Comparison of ENCODE assay signal across 1 cellular context in the genomic region with DNA sequence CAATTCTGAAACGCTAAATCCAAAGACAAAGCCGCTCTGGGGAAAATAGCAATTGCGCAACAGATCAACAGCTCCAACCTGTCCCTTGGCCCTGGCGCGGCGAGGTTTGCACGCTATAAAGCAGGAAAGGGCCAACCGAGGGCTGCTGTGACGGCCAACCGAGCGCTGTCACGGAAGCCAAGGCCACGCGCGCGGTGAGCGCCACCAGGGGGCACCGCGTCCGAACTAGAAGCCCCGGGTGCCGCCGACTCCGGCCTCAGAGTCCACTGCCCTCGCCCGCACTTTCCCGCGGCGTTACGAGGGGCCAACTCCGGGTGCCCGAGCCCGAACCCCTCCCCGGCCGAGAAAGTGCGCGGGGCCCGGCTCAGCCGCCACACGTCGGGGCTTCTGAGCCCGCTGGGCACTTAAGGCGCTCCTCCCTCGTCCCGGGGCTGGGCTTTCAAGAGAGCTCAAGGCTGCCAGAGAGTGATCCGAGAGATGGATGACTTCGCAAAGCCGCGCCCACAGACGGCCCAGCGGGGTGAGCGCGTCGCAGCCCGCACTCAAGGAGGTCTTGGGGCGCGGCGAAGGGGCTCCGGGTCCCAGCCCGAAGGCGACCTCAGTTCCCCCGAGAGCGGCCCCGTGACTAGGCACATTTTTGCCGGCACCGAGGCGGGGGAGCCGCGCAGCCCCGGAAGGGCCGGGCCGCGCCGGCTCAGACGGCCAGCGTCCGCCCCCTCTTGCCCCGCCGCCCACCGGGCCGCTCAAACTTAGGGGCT.
TF ChIP-seq lines count a peak whose summit lies in the region.

No MANE protein-coding gene starts in this region.

TF ChIP-seq in HepG2, 621 proteins besides CTCF, POLR2A, EP300 and RAD21 (continued from another document and continues in another):
- TF ChIP-seq, protein P1, sequence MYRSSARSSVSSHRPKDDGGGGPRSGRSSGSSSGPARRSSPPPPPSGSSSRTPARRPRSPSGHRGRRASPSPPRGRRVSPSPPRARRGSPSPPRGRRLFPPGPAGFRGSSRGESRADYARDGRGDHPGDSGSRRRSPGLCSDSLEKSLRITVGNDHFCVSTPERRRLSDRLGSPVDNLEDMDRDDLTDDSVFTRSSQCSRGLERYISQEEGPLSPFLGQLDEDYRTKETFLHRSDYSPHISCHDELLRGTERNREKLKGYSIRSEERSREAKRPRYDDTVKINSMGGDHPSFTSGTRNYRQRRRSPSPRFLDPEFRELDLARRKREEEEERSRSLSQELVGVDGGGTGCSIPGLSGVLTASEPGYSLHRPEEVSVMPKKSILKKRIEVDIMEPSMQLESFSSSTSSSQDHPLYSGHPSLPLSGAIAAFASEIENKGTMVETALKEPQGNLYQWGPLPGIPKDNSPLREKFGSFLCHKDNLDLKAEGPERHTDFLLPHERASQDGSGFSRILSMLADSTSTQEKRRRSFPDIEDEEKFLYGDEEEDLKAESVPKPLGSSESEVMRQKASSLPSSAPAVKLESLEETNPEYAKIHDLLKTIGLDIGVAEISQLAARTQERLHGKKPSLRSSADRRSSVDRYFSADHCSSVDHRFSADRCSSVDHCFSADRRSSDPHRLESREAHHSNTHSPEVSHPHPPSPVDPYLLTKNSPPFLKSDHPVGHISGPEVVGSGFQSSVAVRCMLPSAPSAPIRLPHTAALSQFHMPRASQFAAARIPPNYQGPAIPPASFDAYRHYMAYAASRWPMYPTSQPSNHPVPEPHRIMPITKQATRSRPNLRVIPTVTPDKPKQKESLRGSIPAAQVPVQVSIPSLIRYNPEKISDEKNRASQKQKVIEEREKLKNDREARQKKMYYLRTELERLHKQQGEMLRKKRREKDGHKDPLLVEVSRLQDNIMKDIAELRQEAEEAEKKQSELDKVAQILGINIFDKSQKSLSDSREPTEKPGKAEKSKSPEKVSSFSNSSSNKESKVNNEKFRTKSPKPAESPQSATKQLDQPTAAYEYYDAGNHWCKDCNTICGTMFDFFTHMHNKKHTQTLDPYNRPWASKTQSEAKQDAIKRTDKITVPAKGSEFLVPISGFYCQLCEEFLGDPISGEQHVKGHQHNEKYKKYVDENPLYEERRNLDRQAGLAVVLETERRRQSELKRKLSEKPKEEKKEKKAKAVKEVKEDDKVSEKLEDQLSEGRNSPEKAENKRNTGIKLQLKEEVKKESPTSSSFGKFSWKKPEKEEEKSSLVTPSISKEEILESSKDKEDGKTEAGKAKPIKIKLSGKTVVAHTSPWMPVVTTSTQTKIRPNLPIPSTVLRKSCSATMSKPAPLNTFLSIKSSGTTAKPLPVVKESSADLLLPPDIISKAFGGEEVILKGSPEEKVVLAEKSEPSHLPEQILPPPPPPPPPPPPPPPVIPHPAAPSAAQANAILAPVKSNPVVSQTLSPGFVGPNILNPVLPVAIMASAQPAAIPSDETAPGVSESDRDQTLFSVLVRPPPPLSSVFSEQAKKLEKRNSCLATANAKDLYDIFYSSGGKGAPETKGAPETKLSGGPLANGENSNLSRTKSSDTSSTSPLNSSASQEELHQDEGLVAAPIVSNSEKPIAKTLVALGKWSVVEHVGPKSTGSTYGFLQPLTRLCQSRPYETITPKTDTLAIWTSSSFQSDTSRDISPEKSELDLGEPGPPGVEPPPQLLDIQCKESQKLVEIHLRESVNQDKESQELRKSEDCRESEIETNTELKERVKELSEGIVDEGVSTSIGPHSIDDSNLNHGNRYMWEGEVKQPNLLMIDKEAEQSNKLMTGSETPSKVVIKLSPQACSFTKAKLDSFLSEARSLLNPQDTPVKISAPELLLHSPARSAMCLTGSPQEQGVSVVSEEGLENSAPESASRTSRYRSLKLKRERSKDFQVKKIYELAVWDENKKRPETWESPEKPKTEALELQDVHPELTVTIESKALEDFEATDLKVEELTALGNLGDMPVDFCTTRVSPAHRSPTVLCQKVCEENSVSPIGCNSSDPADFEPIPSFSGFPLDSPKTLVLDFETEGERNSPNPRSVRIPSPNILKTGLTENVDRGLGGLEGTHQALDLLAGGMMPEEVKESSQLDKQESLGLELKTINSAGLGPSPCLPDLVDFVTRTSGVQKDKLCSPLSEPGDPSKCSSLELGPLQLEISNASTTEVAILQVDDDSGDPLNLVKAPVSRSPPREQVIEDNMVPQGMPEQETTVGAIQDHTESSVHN (CRISPR knock-in tag; IDR thresholded peaks at IDR 0.05) = peak; percentile 85; the same call in 1 of the 2 replicates
- peak; percentile 90; the same call in 1 of the 2 replicates for TF ChIP-seq ZNF296 (CRISPR knock-in tag; conservative IDR thresholded peaks at IDR 0.05)
- TF ChIP-seq ZNF616 (CRISPR knock-in tag; IDR thresholded peaks at IDR 0.05; ENCODE audit: low read depth) = peak; percentile 85
- TF ChIP-seq ZSCAN9 (CRISPR knock-in tag; IDR thresholded peaks at IDR 0.05; ENCODE audit: borderline replicate concordance) = peak; percentile 50; the same call in 1 of the 2 replicates
- TF ChIP-seq U2AF1 (optimal IDR thresholded peaks at IDR 0.05; ENCODE audit: low read depth, low read length) = peak; percentile 99
- TF ChIP-seq CCAR2 (optimal IDR thresholded peaks at IDR 0.05; ENCODE audit: low read depth, low read length) = no peak
- no peak for TF ChIP-seq SCMH1 (CRISPR knock-in tag; IDR thresholded peaks at IDR 0.05; ENCODE audit: borderline replicate concordance)
- TF ChIP-seq, protein P2, sequence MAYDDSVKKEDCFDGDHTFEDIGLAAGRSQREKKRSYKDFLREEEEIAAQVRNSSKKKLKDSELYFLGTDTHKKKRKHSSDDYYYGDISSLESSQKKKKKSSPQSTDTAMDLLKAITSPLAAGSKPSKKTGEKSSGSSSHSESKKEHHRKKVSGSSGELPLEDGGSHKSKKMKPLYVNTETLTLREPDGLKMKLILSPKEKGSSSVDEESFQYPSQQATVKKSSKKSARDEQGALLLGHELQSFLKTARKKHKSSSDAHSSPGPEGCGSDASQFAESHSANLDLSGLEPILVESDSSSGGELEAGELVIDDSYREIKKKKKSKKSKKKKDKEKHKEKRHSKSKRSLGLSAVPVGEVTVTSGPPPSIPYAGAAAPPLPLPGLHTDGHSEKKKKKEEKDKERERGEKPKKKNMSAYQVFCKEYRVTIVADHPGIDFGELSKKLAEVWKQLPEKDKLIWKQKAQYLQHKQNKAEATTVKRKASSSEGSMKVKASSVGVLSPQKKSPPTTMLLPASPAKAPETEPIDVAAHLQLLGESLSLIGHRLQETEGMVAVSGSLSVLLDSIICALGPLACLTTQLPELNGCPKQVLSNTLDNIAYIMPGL (CRISPR knock-in tag; IDR thresholded peaks at IDR 0.05; ENCODE audit: borderline replicate concordance in 1 of 2, low read depth in 1 of 2) = peak; percentile 100
- TF ChIP-seq, protein P3, sequence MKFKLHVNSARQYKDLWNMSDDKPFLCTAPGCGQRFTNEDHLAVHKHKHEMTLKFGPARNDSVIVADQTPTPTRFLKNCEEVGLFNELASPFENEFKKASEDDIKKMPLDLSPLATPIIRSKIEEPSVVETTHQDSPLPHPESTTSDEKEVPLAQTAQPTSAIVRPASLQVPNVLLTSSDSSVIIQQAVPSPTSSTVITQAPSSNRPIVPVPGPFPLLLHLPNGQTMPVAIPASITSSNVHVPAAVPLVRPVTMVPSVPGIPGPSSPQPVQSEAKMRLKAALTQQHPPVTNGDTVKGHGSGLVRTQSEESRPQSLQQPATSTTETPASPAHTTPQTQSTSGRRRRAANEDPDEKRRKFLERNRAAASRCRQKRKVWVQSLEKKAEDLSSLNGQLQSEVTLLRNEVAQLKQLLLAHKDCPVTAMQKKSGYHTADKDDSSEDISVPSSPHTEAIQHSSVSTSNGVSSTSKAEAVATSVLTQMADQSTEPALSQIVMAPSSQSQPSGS (CRISPR knock-in tag; IDR thresholded peaks at IDR 0.05) = peak; percentile 90
- no peak for TF ChIP-seq ZNF143 (CRISPR knock-in tag; IDR thresholded peaks at IDR 0.05)
- TF ChIP-seq GATA4 (IDR thresholded peaks at IDR 0.05; ENCODE audit: borderline replicate concordance, low read depth) = no peak; the same call in 1 of the 2 replicates
- peak; percentile 96 for TF ChIP-seq HOXA3 (CRISPR knock-in tag; IDR thresholded peaks at IDR 0.05)
- peak; percentile 86; the same call in 1 of the 2 replicates for TF ChIP-seq ZNF337 (CRISPR knock-in tag; IDR thresholded peaks at IDR 0.05; ENCODE audit: borderline replicate concordance, low read depth)
- peak; percentile 90; the same call in 1 of the 2 replicates for TF ChIP-seq NRL (CRISPR knock-in tag; IDR thresholded peaks at IDR 0.05; ENCODE audit: borderline replicate concordance)
- TF ChIP-seq SYNCRIP (IDR thresholded peaks at IDR 0.05; ENCODE audit: insufficient read depth, low read depth, low read length) = no peak
- TF ChIP-seq ZNF800 (CRISPR knock-in tag; IDR thresholded peaks at IDR 0.05) = peak; percentile 94
- peak; percentile 84 for TF ChIP-seq MED8 (CRISPR knock-in tag; IDR thresholded peaks at IDR 0.05; ENCODE audit: insufficient replicate concordance)
- peak; percentile 76 for TF ChIP-seq NR2F6 (IDR thresholded peaks at IDR 0.05)
- peak; percentile 85 for TF ChIP-seq NR2F6 (CRISPR knock-in tag; IDR thresholded peaks at IDR 0.05)
- TF ChIP-seq HNRNPL (IDR thresholded peaks at IDR 0.05; ENCODE audit: low read depth, low read length) = peak; percentile 85
- TF ChIP-seq NFATC3 (CRISPR knock-in tag; IDR thresholded peaks at IDR 0.05) = 0 out of 2 replicates have a peak, but pooled peaks have one; percentile 92
- no peak; the same call in 1 of the 2 replicates for TF ChIP-seq TP53 (CRISPR knock-in tag; conservative IDR thresholded peaks at IDR 0.05)
- TF ChIP-seq, protein P4, sequence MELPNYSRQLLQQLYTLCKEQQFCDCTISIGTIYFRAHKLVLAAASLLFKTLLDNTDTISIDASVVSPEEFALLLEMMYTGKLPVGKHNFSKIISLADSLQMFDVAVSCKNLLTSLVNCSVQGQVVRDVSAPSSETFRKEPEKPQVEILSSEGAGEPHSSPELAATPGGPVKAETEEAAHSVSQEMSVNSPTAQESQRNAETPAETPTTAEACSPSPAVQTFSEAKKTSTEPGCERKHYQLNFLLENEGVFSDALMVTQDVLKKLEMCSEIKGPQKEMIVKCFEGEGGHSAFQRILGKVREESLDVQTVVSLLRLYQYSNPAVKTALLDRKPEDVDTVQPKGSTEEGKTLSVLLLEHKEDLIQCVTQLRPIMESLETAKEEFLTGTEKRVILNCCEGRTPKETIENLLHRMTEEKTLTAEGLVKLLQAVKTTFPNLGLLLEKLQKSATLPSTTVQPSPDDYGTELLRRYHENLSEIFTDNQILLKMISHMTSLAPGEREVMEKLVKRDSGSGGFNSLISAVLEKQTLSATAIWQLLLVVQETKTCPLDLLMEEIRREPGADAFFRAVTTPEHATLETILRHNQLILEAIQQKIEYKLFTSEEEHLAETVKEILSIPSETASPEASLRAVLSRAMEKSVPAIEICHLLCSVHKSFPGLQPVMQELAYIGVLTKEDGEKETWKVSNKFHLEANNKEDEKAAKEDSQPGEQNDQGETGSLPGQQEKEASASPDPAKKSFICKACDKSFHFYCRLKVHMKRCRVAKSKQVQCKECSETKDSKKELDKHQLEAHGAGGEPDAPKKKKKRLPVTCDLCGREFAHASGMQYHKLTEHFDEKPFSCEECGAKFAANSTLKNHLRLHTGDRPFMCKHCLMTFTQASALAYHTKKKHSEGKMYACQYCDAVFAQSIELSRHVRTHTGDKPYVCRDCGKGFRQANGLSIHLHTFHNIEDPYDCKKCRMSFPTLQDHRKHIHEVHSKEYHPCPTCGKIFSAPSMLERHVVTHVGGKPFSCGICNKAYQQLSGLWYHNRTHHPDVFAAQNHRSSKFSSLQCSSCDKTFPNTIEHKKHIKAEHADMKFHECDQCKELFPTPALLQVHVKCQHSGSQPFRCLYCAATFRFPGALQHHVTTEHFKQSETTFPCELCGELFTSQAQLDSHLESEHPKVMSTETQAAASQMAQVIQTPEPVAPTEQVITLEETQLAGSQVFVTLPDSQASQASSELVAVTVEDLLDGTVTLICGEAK (IDR thresholded peaks at IDR 0.05) = no peak
- TF ChIP-seq, protein P4 (CRISPR knock-in tag; IDR thresholded peaks at IDR 0.05) = peak; percentile 95
- TF ChIP-seq MLLT10 (CRISPR knock-in tag; IDR thresholded peaks at IDR 0.05) = peak; percentile 98; the same call in 1 of the 2 replicates
- TF ChIP-seq MTA1 (CRISPR knock-in tag; IDR thresholded peaks at IDR 0.05; ENCODE audit: borderline replicate concordance) = peak; percentile 98
- peak; percentile 77 for TF ChIP-seq STAG1 (CRISPR knock-in tag; IDR thresholded peaks at IDR 0.05)
- TF ChIP-seq ZFP90 (CRISPR knock-in tag; IDR thresholded peaks at IDR 0.05; ENCODE audit: borderline replicate concordance) = peak; percentile 75; the same call in 1 of the 2 replicates
- no peak for TF ChIP-seq NCOA5 (CRISPR knock-in tag; IDR thresholded peaks at IDR 0.05)
- TF ChIP-seq PAX8 (CRISPR knock-in tag; IDR thresholded peaks at IDR 0.05; ENCODE audit: borderline replicate concordance) = 0 out of 2 replicates have a peak, but pooled peaks have one; percentile 69
- TF ChIP-seq ZFP37 (CRISPR knock-in tag; IDR thresholded peaks at IDR 0.05; ENCODE audit: borderline replicate concordance) = peak; percentile 72; the same call in 1 of the 2 replicates
